Comparison of ENCODE assay signal across 12 cellular contexts in genomic region chr16:51155901-51156810, GRCh38. TPM values are rescaled to one million over a fixed set of nuclear protein-coding genes. Genes with fewer than 3 reads are reported as not detected.
A peak's percentile ranks its signal among the peaks of the same experiment; 100 is the strongest.
DNase-seq lines count a peak whose midpoint lies in the region; ATAC-seq and TF ChIP-seq lines count a peak whose summit lies in the region.
"Had no signal": no experiment of that assay in that cellular context is flagged by ENCODE, and none has a peak within 500 bp of the region (broad histone marks: within the 10 kb centered on the region; RNA-seq: fewer than 3 reads in every experiment).

No MANE protein-coding gene starts in this region.

- ATAC-seq in HG02840 (IDR thresholded peaks at IDR 0.05; ENCODE audit: low FRiP score, unreplicated experiment), result no peak
- ATAC-seq: activated CD4-positive, alpha-beta T cell treated with anti-CD3 and anti-CD28 coated beads for 36 hours had no signal

- H3K36me3 Mint-ChIP-seq in HFFc6 (ENCODE audit: low read depth) (no peaks in the 10 kb centered on the region), brain (no peaks in the 10 kb centered on the region)

- TF ChIP-seq CTCF in HFFc6 (IDR thresholded peaks at IDR 0.05) (no peak), brain (conservative IDR thresholded peaks at IDR 0.05) (peak in 1 of 2 experiments; percentile 16), smooth muscle cell (IDR thresholded peaks at IDR 0.05; ENCODE audit: borderline replicate concordance, insufficient read depth, poor library complexity, severe bottlenecking) (no peak)

- H3K4me1 Mint-ChIP-seq in HFFc6 (ENCODE audit: low read depth) (peaks cover 50% of the 10 kb centered on the region), brain (peaks cover 60% of the 10 kb centered on the region)

- H3K27ac Mint-ChIP-seq in HFFc6 (no peak overlapping the region), brain (peak overlapping the region in 4 of 5 experiments; percentile 82 to 99 (median 93))
- H3K27ac Mint-ChIP-seq: activated CD4-positive, alpha-beta T cell treated with anti-CD3 and anti-CD28 coated beads for 36 hours; activated naive CD8-positive, alpha-beta T cell treated with anti-CD3 and anti-CD28 coated beads for 36 hours had no signal

- WGBS in smooth muscle cell (ENCODE audit: low lambda C conversion rate), result 3% methylated on average over 56 of the region's 57 CpGs

- peak overlapping the region; percentile 90 for H3K4me2 ChIP-seq in smooth muscle cell

- peak overlapping the region; percentile 76 for H3K4me3 ChIP-seq in smooth muscle cell

- H3K4me1 ChIP-seq in smooth muscle cell (ENCODE audit: low read depth), result peaks cover 33% of the 10 kb centered on the region

- peak overlapping the region; percentile 27 for H2AFZ ChIP-seq in smooth muscle cell (ENCODE audit: low read depth)

- no peaks in the 10 kb centered on the region for H4K20me1 ChIP-seq in smooth muscle cell (ENCODE audit: low read depth)

- no peaks in the 10 kb centered on the region for H3F3A ChIP-seq in smooth muscle cell (ENCODE audit: low read depth)

- no peak overlapping the region for H3K27ac ChIP-seq in smooth muscle cell (ENCODE audit: low read depth)

- no peak overlapping the region for H3K9ac ChIP-seq in smooth muscle cell (ENCODE audit: low read depth)

- H3K36me3 ChIP-seq in smooth muscle cell (ENCODE audit: low read depth), result no peaks in the 10 kb centered on the region

- H3K4me3 Mint-ChIP-seq in HFFc6 (peak overlapping the region; percentile 76; the same call in 1 of the 2 replicates), brain (peak overlapping the region; percentile 71 to 92 (median 88))
- H3K4me3 Mint-ChIP-seq: activated CD4-positive, alpha-beta T cell treated with anti-CD3 and anti-CD28 coated beads for 36 hours; activated naive CD8-positive, alpha-beta T cell treated with anti-CD3 and anti-CD28 coated beads for 36 hours had no signal

- peaks cover 51% of the 10 kb centered on the region for H3K27me3 ChIP-seq in smooth muscle cell (ENCODE audit: low read depth)

- DNase-seq in HFFc6 (no peak), iPS-NIHi11 (ENCODE audit: low spot score) (peak; percentile 32), smooth muscle cell (lab: John Stamatoyannopoulos, UW; ENCODE audit: unreplicated experiment) (no peak), NCI-H510A treated with DMSO at 0.1 percent for 48 hours (lab: John Stamatoyannopoulos, UW) (no peak), RKO (ENCODE audit: low spot score) (no peak), epidermal melanocyte (ENCODE audit: insufficient read length, low spot score) (no peak)
- DNase-seq: activated CD4-positive, alpha-beta T cell treated with anti-CD3 and anti-CD28 coated beads for 36 hours; activated naive CD8-positive, alpha-beta T cell treated with anti-CD3 and anti-CD28 coated beads for 36 hours; NCI-H1105 had no signal

- no peaks in the 10 kb centered on the region for H3K9me3 ChIP-seq in smooth muscle cell (replicated peaks; ENCODE audit: low read depth)

- H3K27me3 Mint-ChIP-seq in HFFc6 (ENCODE audit: insufficient read depth) (no peaks in the 10 kb centered on the region; the same call in 1 of the 2 replicates), brain (peaks cover 42% of the 10 kb centered on the region)

- no peaks in the 10 kb centered on the region for H3K9me3 Mint-ChIP-seq in HFFc6
- peaks cover 0 to 5% (median 3%) of the 10 kb centered on the region in 5 experiments for H3K9me3 Mint-ChIP-seq in brain

- no peaks in the 10 kb centered on the region for H3K79me2 ChIP-seq in smooth muscle cell (ENCODE audit: low read depth)

RNA-seq across cellular contexts. Expression of gene SALL1, which starts 5.1 kb away (rescaled TPM):
- total RNA-seq in HFFc6 (2021; fragmentation: NEBNext Ultra II Directional; extraction: Animal tissue kit (Norgen Biotek cat#: 25700)), result 10 to 100 TPM; 10.6 to 15.4 (median 12.6) TPM
- polyA plus RNA-seq in brain (ENCODE audit: insufficient read depth, low read depth, low replicate concordance) (21.6 TPM), smooth muscle cell (1.6 and 2.2 TPM in 2 replicates)
- 1.7 and 6.2 TPM in 2 replicates for total RNA-seq in smooth muscle cell
- total RNA-seq: activated CD4-positive, alpha-beta T cell treated with anti-CD3 and anti-CD28 coated beads for 36 hours; activated naive CD8-positive, alpha-beta T cell treated with anti-CD3 and anti-CD28 coated beads for 36 hours; pulmonary artery endothelial cell had no signal
